7 cellular contexts compared by ENCODE assay signal in genomic region chr5:150000261-150000989, GRCh38. TPM values are rescaled to one million over a fixed set of nuclear protein-coding genes. Genes with fewer than 3 reads are reported as not detected.
A peak's percentile ranks its signal among the peaks of the same experiment; 100 is the strongest.
DNase-seq lines count a peak whose midpoint lies in the region; ATAC-seq, FAIRE-seq and TF ChIP-seq lines count a peak whose summit lies in the region.

TSS of gene HMGXB3 (plus strand) at chr5:150000739. CDS start at chr5:150004853, 4,114 bp downstream.
TSS of gene TIGD6 (minus strand) at chr5:150000654. CDS start at chr5:149996348, 4,306 bp downstream.

- WGBS in hepatocyte (ENCODE audit: low lambda C conversion rate, missing lambda C conversion rate), result under 1% methylated on average over 63 of the region's 72 CpGs

- H3K36me3 Mint-ChIP-seq in T-helper 2 cell treated with Interferon-gamma antibody and Interleukin-4, amounts not matched to agents 5 μg/mL and 100 μg/mL, for 36 hours (ENCODE audit: low read depth), result peaks cover 22% of the 10 kb centered on the region
- H3K36me3 Mint-ChIP-seq in astrocyte (ENCODE audit: low read depth, unreplicated experiment), result peaks cover 13% of the 10 kb centered on the region

- peak within 1 kb of the TSS; percentile 94 for H3K4me3 Mint-ChIP-seq in T-helper 2 cell treated with Interferon-gamma antibody and Interleukin-4, amounts not matched to agents 5 μg/mL and 100 μg/mL, for 36 hours
- H3K4me3 Mint-ChIP-seq in astrocyte (ENCODE audit: unreplicated experiment), result peak within 1 kb of the TSS; percentile 91

- no peaks in the 10 kb centered on the region for H3K9me2 ChIP-seq in hepatocyte (replicated peaks; ENCODE audit: insufficient read depth)

- peak within 1 kb of the TSS; percentile 86 for H3K4me3 ChIP-seq in astrocyte (ENCODE audit: insufficient read depth, low read depth, low read length)
- peak within 1 kb of the TSS; percentile 77 for H3K4me3 ChIP-seq in hepatocyte

- peak within 1 kb of the TSS; percentile 97 for H3K4me2 ChIP-seq in astrocyte (ENCODE audit: low read length)
- peak within 1 kb of the TSS; percentile 97 for H3K4me2 ChIP-seq in hepatocyte

- peaks cover 31% of the 10 kb centered on the region for H3K4me1 Mint-ChIP-seq in T-helper 2 cell treated with Interferon-gamma antibody and Interleukin-4, amounts not matched to agents 5 μg/mL and 100 μg/mL, for 36 hours (ENCODE audit: low read depth)
- H3K4me1 Mint-ChIP-seq in astrocyte (ENCODE audit: low read depth, unreplicated experiment), result peaks cover 8% of the 10 kb centered on the region

- no peaks in the 10 kb centered on the region for H3K27me3 Mint-ChIP-seq in T-helper 2 cell treated with Interferon-gamma antibody and Interleukin-4, amounts not matched to agents 5 μg/mL and 100 μg/mL, for 36 hours (ENCODE audit: low read depth)
- no peaks in the 10 kb centered on the region for H3K27me3 Mint-ChIP-seq in astrocyte (ENCODE audit: low read depth, unreplicated experiment)

- H3K9me3 ChIP-seq in astrocyte (ENCODE audit: insufficient read depth, low read depth, low read length), result no peaks in the 10 kb centered on the region
- H3K9me3 ChIP-seq in hepatocyte (ENCODE audit: low read depth), result no peaks in the 10 kb centered on the region

- no peaks in the 10 kb centered on the region for H3K27me3 ChIP-seq in astrocyte (ENCODE audit: insufficient read depth, low read length)
- H3K27me3 ChIP-seq in hepatocyte, result no peaks in the 10 kb centered on the region

- H4K20me1 ChIP-seq in astrocyte (ENCODE audit: insufficient read depth, low read length) (peaks cover 36% of the 10 kb centered on the region), hepatocyte (ENCODE audit: insufficient read depth, poor library complexity, severe bottlenecking) (peaks cover 23% of the 10 kb centered on the region)

- peak within 1 kb of the TSS; percentile 93 for H3K9ac ChIP-seq in astrocyte (ENCODE audit: low read length)

- H3K36me3 ChIP-seq in astrocyte (ENCODE audit: insufficient read depth, low read length), result peaks cover 10% of the 10 kb centered on the region
- no peaks in the 10 kb centered on the region for H3K36me3 ChIP-seq in hepatocyte (replicated peaks; ENCODE audit: insufficient read depth, low read depth)

- H3K4me1 ChIP-seq in astrocyte (ENCODE audit: insufficient read depth, low read length), result peaks cover 20% of the 10 kb centered on the region
- H3K4me1 ChIP-seq in hepatocyte (ENCODE audit: insufficient read depth), result peaks cover 19% of the 10 kb centered on the region

- TF ChIP-seq POLR2A in GM18505 (IDR thresholded peaks at IDR 0.05; ENCODE audit: borderline replicate concordance, extremely low read depth, insufficient read depth, insufficient read length), result peak; percentile 97

- H2AFZ ChIP-seq in astrocyte (ENCODE audit: low read depth, low read length), result peak within 1 kb of the TSS; percentile 91
- H2AFZ ChIP-seq in hepatocyte, result peak within 1 kb of the TSS; percentile 61

- peak within 1 kb of the TSS; percentile 97 for H3K27ac Mint-ChIP-seq in T-helper 2 cell treated with Interferon-gamma antibody and Interleukin-4, amounts not matched to agents 5 μg/mL and 100 μg/mL, for 36 hours
- H3K27ac Mint-ChIP-seq in astrocyte (ENCODE audit: unreplicated experiment), result peak within 1 kb of the TSS; percentile 90

- peaks cover 61% of the 10 kb centered on the region for H3K79me2 ChIP-seq in astrocyte (ENCODE audit: insufficient read depth, low read length)
- H3K79me2 ChIP-seq in hepatocyte, result peaks cover 57% of the 10 kb centered on the region

- no peak for FAIRE-seq in astrocyte (lab: Jason Lieb, UNC)

- peak; percentile 87 for ATAC-seq in GM18505 (IDR thresholded peaks at IDR 0.05; ENCODE audit: unreplicated experiment)
- ATAC-seq in HG02970 (IDR thresholded peaks at IDR 0.05; ENCODE audit: low FRiP score, unreplicated experiment), result peak; percentile 88

- no peaks in the 10 kb centered on the region for H3K9me3 Mint-ChIP-seq in T-helper 2 cell treated with Interferon-gamma antibody and Interleukin-4, amounts not matched to agents 5 μg/mL and 100 μg/mL, for 36 hours
- H3K9me3 Mint-ChIP-seq in astrocyte (ENCODE audit: unreplicated experiment), result no peaks in the 10 kb centered on the region

- TF ChIP-seq CTCF in astrocyte (IDR thresholded peaks at IDR 0.05; ENCODE audit: insufficient read depth, low read depth, low read length) (no peak), hepatocyte (IDR thresholded peaks at IDR 0.05; ENCODE audit: poor library complexity) (no peak)

- DNase-seq in NCI-H187 treated with DMSO at 0.1 percent for 48 hours (lab: John Stamatoyannopoulos, UW) (peak; percentile 56), astrocyte (ENCODE audit: low read depth) (peak; percentile 92), hepatocyte (ENCODE audit: low spot score) (peak; percentile 96), renal cortical epithelial cell (ENCODE audit: low read depth) (peak; percentile 89)
- peak; percentile 91 for DNase-seq in T-helper 2 cell treated with Interferon-gamma antibody and Interleukin-4, amounts not matched to agents 5 μg/mL and 100 μg/mL, for 36 hours (ENCODE audit: low spot score)

- H3K27ac ChIP-seq in astrocyte (ENCODE audit: low read depth, low read length) (peak within 1 kb of the TSS; percentile 91), hepatocyte (peak within 1 kb of the TSS; percentile 93)

RNA-seq across cellular contexts. Expression of gene HMGXB3, which starts in this region (rescaled TPM):
- total RNA-seq in astrocyte, result 58.1 and 58.6 TPM in 2 replicates
- 32.8 and 47.5 TPM in 2 replicates for total RNA-seq in hepatocyte
- 23.4 and 24.6 TPM in 2 replicates for polyA plus RNA-seq in hepatocyte
- 29.3 and 50.4 TPM in 2 replicates for total RNA-seq in renal cortical epithelial cell

RNA-seq across cellular contexts. Expression of gene TIGD6, which starts in this region (rescaled TPM):
- total RNA-seq in astrocyte (5.5 and 6.2 TPM in 2 replicates), hepatocyte (4.6 and 5.0 TPM in 2 replicates), renal cortical epithelial cell (3.0 and 7.7 TPM in 2 replicates)
- polyA plus RNA-seq in hepatocyte, result 4.5 and 4.6 TPM in 2 replicates

Comparison
In these comparisons a context has a peak if more than half of its experiments do, and no peak if none do; other contexts are left out.
1. Peak in every context shown above with its lines: DNase-seq, ATAC-seq, H3K4me3 ChIP-seq and H3K27ac ChIP-seq.